Comparison of ENCODE assay signal across 23 cellular contexts in genomic region chr6:142322504-142323198, GRCh38. TPM values are rescaled to one million over a fixed set of nuclear protein-coding genes. Genes with fewer than 3 reads are reported as not detected.
DNase-seq lines count a peak whose midpoint lies in the region; ATAC-seq, FAIRE-seq and TF ChIP-seq lines count a peak whose summit lies in the region.
"Had no signal": no experiment of that assay in that cellular context is flagged by ENCODE, and none has a peak within 500 bp of the region (broad histone marks: within the 10 kb centered on the region; RNA-seq: fewer than 3 reads in every experiment).

No MANE protein-coding gene starts in this region.

- H4K8ac ChIP-seq in IMR-90 (ENCODE audit: low read depth in 2 of 2, low read length in 2 of 2), result no peak overlapping the region

- no peak overlapping the region for H2AK5ac ChIP-seq in IMR-90 (ENCODE audit: low read depth, low read length)

- no peak overlapping the region for H2BK20ac ChIP-seq in IMR-90 (ENCODE audit: low read depth, low read length)

- H4K20me1 ChIP-seq in IMR-90 (ENCODE audit: insufficient read depth, low read length) (no peaks in the 10 kb centered on the region), HepG2 (ENCODE audit: insufficient read depth, low read length) (peaks cover 18% of the 10 kb centered on the region)

- POLR2A ChIA-PET in IMR-90 (lab: Charles Lee; ENCODE audit: unreplicated experiment), result no interaction called here
- POLR2A ChIA-PET in HepG2 (lab: Yijun Ruan, JAX), result interaction anchor here (0.5 to 3.0 kb wide), 3 partner anchors 9 to 26 kb away, joined by 3 to 17 read pairs (median 3); partner anchors contain the start of gene ADGRG6
- POLR2A ChIA-PET in RWPE1 (lab: Yijun Ruan, JAX; ENCODE audit: low non-redundant PET), result no interaction called here

- no peak overlapping the region for H2BK120ac ChIP-seq in IMR-90 (ENCODE audit: low read depth, low read length)

- H4K5ac ChIP-seq in IMR-90 (ENCODE audit: low read depth, low read length), result no peak overlapping the region

- peak overlapping the region; percentile 56 for H3K27ac Mint-ChIP-seq in Calu3 (ENCODE audit: unreplicated experiment)
- H3K27ac Mint-ChIP-seq in T-helper 2 cell treated with Interferon-gamma antibody and Interleukin-4, amounts not matched to agents 5 μg/mL and 100 μg/mL, for 36 hours, result no peak overlapping the region
- H3K27ac Mint-ChIP-seq: CD8-positive, alpha-beta T cell; immature natural killer cell; memory B cell; natural killer cell had no signal

- H3K27ac ChIP-seq in IMR-90 (ENCODE audit: insufficient read depth, low read length) (no peak overlapping the region), RWPE2 (ENCODE audit: poor library complexity, severe bottlenecking) (peak overlapping the region; percentile 89), HepG2 (ENCODE audit: extremely low read length, insufficient read depth, low read length) (peak overlapping the region; percentile 21), RWPE1 (no peak overlapping the region)
- H3K27ac ChIP-seq: heart left ventricle, parathyroid adenoma, sigmoid colon had no signal

- H3K9me3 ChIP-seq in IMR-90 (ENCODE audit: control insufficient read depth, insufficient read depth, low read length) (no peaks in the 10 kb centered on the region), RWPE2 (ENCODE audit: severe bottlenecking) (no peaks in the 10 kb centered on the region), HepG2 (ENCODE audit: low read length) (no peaks in the 10 kb centered on the region)
- H3K9me3 ChIP-seq: heart left ventricle, sigmoid colon had no signal

- no peak for ATAC-seq in IMR-90 (ENCODE audit: low read depth)
- peak; percentile 20; the same call in 1 of the 3 replicates for ATAC-seq in RWPE2 (ENCODE audit: low read depth)
- ATAC-seq in HepG2, result peak; percentile 67
- ATAC-seq in GM21390 (IDR thresholded peaks at IDR 0.05; ENCODE audit: unreplicated experiment), result no peak
- ATAC-seq in GM21515 (IDR thresholded peaks at IDR 0.05; ENCODE audit: unreplicated experiment), result no peak
- ATAC-seq: CD8-positive, alpha-beta T cell; heart left ventricle; natural killer cell had no signal

- H4K91ac ChIP-seq in IMR-90 (ENCODE audit: insufficient read depth, low read depth, low read length), result no peak overlapping the region

- H3K4ac ChIP-seq in IMR-90 (ENCODE audit: low read depth, low read length), result no peak overlapping the region

- H3K79me1 ChIP-seq in IMR-90 (ENCODE audit: low read depth in 1 of 2, low read length in 2 of 2), result peaks cover 0 to 3% of the 10 kb centered on the region in 2 experiments; a peak in 1 of 4 replicates

- DNase-seq in Calu3 (no peak), IMR-90 (no peak), RWPE2 (ENCODE audit: low spot score) (no peak), HepG2 (ENCODE audit: low spot score) (no peak), RWPE1 (ENCODE audit: low spot score) (no peak)
- DNase-seq in T-helper 2 cell treated with Interferon-gamma antibody and Interleukin-4, amounts not matched to agents 5 μg/mL and 100 μg/mL, for 36 hours (ENCODE audit: low spot score), result no peak
- DNase-seq: activated CD4-positive, alpha-beta T cell treated with anti-CD3 and anti-CD28 coated beads, Interleukin-2, amount 50 U/mL, for 1 hour; CD8-positive, alpha-beta T cell; effector CD8-positive, alpha-beta T cell; heart left ventricle; immature natural killer cell; MM.1S; natural killer cell; NCI-H2081 treated with DMSO at 0.1 percent for 48 hours; sigmoid colon; stimulated activated naive CD4-positive, alpha-beta T cell treated with Interleukin-2 at 50 U/mL for 16 hours; T-helper 1 cell had no signal

- peaks cover 94% of the 10 kb centered on the region for H3K79me2 ChIP-seq in HepG2 (ENCODE audit: insufficient read depth, low read length)
- H3K79me2 ChIP-seq: parathyroid adenoma had no signal

- no peaks in the 10 kb centered on the region for H3K27me3 Mint-ChIP-seq in Calu3 (ENCODE audit: unreplicated experiment)
- H3K27me3 Mint-ChIP-seq in T-helper 2 cell treated with Interferon-gamma antibody and Interleukin-4, amounts not matched to agents 5 μg/mL and 100 μg/mL, for 36 hours (ENCODE audit: low read depth), result peaks cover 10% of the 10 kb centered on the region

- H3K14ac ChIP-seq in IMR-90 (replicated peaks; ENCODE audit: low read depth, low read length), result no peak overlapping the region

- in situ Hi-C loops in IMR-90 (cut with MboI; ENCODE audit: low sequenced_read_pairs) (no loop called here), HepG2 (cut with HindIII; ENCODE audit: extremely low pct_ligation_motif_present, low pct_unique_long_range_greater_than_20kb) (no loop called here)

- H3K18ac ChIP-seq in IMR-90 (ENCODE audit: low read depth, low read length), result no peak overlapping the region

- no peaks in the 10 kb centered on the region for H3K9me1 ChIP-seq in IMR-90 (ENCODE audit: insufficient read depth, low read length)

- H2BK15ac ChIP-seq in IMR-90 (ENCODE audit: low read depth, low read length), result no peak overlapping the region

- H3K56ac ChIP-seq in IMR-90 (ENCODE audit: extremely low read depth, insufficient read depth, low read length), result no peak overlapping the region

- H3K4me3 ChIP-seq in IMR-90 (ENCODE audit: insufficient read depth, low read depth, low read length) (no peak overlapping the region), RWPE2 (ENCODE audit: severe bottlenecking) (no peak overlapping the region), HepG2 (replicated peaks in 1 of 3; ENCODE audit: insufficient read depth in 1 of 3, low read depth in 2 of 3, low read length in 3 of 3) (no peak overlapping the region)
- H3K4me3 ChIP-seq: heart left ventricle, sigmoid colon had no signal

- dilution Hi-C loops in IMR-90 (cut with HindIII; ENCODE audit: low sequenced_read_pairs, unreplicated experiment), result no loop called here

- intact Hi-C loops in Calu3 (cut with micrococcal nuclease; ENCODE audit: unreplicated experiment) (no loop called here), IMR-90 (cut with micrococcal nuclease) (no loop called here), HepG2 (cut with micrococcal nuclease; ENCODE audit: unreplicated experiment) (no loop called here)

- H3K4me3 Mint-ChIP-seq in Calu3 (ENCODE audit: low read depth, unreplicated experiment), result no peak overlapping the region
- no peak overlapping the region for H3K4me3 Mint-ChIP-seq in T-helper 2 cell treated with Interferon-gamma antibody and Interleukin-4, amounts not matched to agents 5 μg/mL and 100 μg/mL, for 36 hours
- H3K4me3 Mint-ChIP-seq: CD8-positive, alpha-beta T cell; central memory CD8-positive, alpha-beta T cell; immature natural killer cell; memory B cell; natural killer cell had no signal

- H3K9ac ChIP-seq in IMR-90 (ENCODE audit: low read depth, low read length) (no peak overlapping the region), HepG2 (ENCODE audit: insufficient read depth, low read depth, low read length) (no peak overlapping the region)
- H3K9ac ChIP-seq: parathyroid adenoma had no signal

- no peaks in the 10 kb centered on the region for H3K27me3 ChIP-seq in IMR-90 (ENCODE audit: control insufficient read depth, insufficient read depth, low read length)
- H3K27me3 ChIP-seq in RWPE2 (ENCODE audit: insufficient read depth, poor library complexity, severe bottlenecking), result no peaks in the 10 kb centered on the region
- H3K27me3 ChIP-seq in HepG2 (ENCODE audit: control insufficient read depth in 1 of 2, insufficient read depth in 2 of 2, low read length in 2 of 2), result no peaks in the 10 kb centered on the region
- H3K27me3 ChIP-seq: heart left ventricle, sigmoid colon had no signal

- H2BK5ac ChIP-seq in IMR-90 (ENCODE audit: low read depth, low read length, poor library complexity, severe bottlenecking), result no peak overlapping the region

- no peaks in the 10 kb centered on the region for H3K36me3 Mint-ChIP-seq in Calu3 (ENCODE audit: insufficient read depth, unreplicated experiment)
- no peaks in the 10 kb centered on the region for H3K36me3 Mint-ChIP-seq in T-helper 2 cell treated with Interferon-gamma antibody and Interleukin-4, amounts not matched to agents 5 μg/mL and 100 μg/mL, for 36 hours (ENCODE audit: low read depth)
- H3K36me3 Mint-ChIP-seq: CD8-positive, alpha-beta T cell; immature natural killer cell; memory B cell; natural killer cell had no signal

- TF ChIP-seq RAD21 in IMR-90 (IDR thresholded peaks at IDR 0.05; ENCODE audit: low read length) (no peak), HepG2 (CRISPR knock-in tag; IDR thresholded peaks at IDR 0.05) (no peak)

- no peak overlapping the region for H2AK9ac ChIP-seq in IMR-90 (replicated peaks; ENCODE audit: low read depth, low read length, poor library complexity)

- no peak overlapping the region for H3K23ac ChIP-seq in IMR-90 (ENCODE audit: low read depth, low read length)

- no peak for TF ChIP-seq CTCF in Calu3 (IDR thresholded peaks at IDR 0.05; ENCODE audit: unreplicated experiment)
- TF ChIP-seq CTCF in IMR-90 (conservative IDR thresholded peaks at IDR 0.05; ENCODE audit: low read depth, low read length), result no peak
- TF ChIP-seq CTCF in RWPE2 (IDR thresholded peaks at IDR 0.05; ENCODE audit: poor library complexity, severe bottlenecking), result no peak
- no peak for TF ChIP-seq CTCF in HepG2 (CRISPR knock-in tag; IDR thresholded peaks at IDR 0.05)
- no peak for TF ChIP-seq CTCF in RWPE1 (conservative IDR thresholded peaks at IDR 0.05; ENCODE audit: low read depth)

- no peaks in the 10 kb centered on the region for H3K9me3 Mint-ChIP-seq in Calu3 (ENCODE audit: low read depth, unreplicated experiment)
- no peaks in the 10 kb centered on the region for H3K9me3 Mint-ChIP-seq in T-helper 2 cell treated with Interferon-gamma antibody and Interleukin-4, amounts not matched to agents 5 μg/mL and 100 μg/mL, for 36 hours
- H3K9me3 Mint-ChIP-seq: CD8-positive, alpha-beta T cell; central memory CD8-positive, alpha-beta T cell; immature natural killer cell; memory B cell; natural killer cell had no signal

- CTCF ChIA-PET in Calu3 (lab: Charles Lee) (interaction anchor here (1.3 to 1.5 kb wide), 2 partner anchors 50 to 55 kb away, joined by 3 to 4 read pairs; no protein-coding TSS in a partner anchor), IMR-90 (lab: Yijun Ruan, JAX) (interaction anchor here (1.1 kb wide), 1 partner anchor 9 kb away, joined by 3 read pairs; no protein-coding TSS in a partner anchor), HepG2 (lab: Yijun Ruan, JAX; ENCODE audit: low intra/inter-chr PET ratio, low total read pairs) (no interaction called here), RWPE1 (lab: Yijun Ruan, JAX) (no interaction called here)

- H2AFZ ChIP-seq in IMR-90 (replicated peaks; ENCODE audit: low read length, poor library complexity) (no peak overlapping the region), HepG2 (ENCODE audit: low read length) (no peak overlapping the region)
- H2AFZ ChIP-seq: parathyroid adenoma had no signal

- TF ChIP-seq EP300 in HepG2 (IDR thresholded peaks at IDR 0.05; ENCODE audit: low read depth in 2 of 2, low read length in 2 of 2) (no peak), HepG2 (CRISPR knock-in tag; IDR thresholded peaks at IDR 0.05; ENCODE audit: borderline replicate concordance) (no peak)

- H3K4me1 ChIP-seq in IMR-90 (ENCODE audit: control insufficient read depth, insufficient read depth, low read length) (no peaks in the 10 kb centered on the region), RWPE2 (ENCODE audit: insufficient read depth, poor library complexity, severe bottlenecking) (peaks cover 69% of the 10 kb centered on the region), HepG2 (ENCODE audit: insufficient read depth, low read length) (peaks cover 74% of the 10 kb centered on the region)
- H3K4me1 ChIP-seq: parathyroid adenoma had no signal

- H3K4me1 Mint-ChIP-seq in Calu3 (ENCODE audit: low read depth, unreplicated experiment), result peaks cover 35% of the 10 kb centered on the region
- no peaks in the 10 kb centered on the region for H3K4me1 Mint-ChIP-seq in T-helper 2 cell treated with Interferon-gamma antibody and Interleukin-4, amounts not matched to agents 5 μg/mL and 100 μg/mL, for 36 hours (ENCODE audit: low read depth)
- H3K4me1 Mint-ChIP-seq: central memory CD8-positive, alpha-beta T cell; immature natural killer cell; memory B cell; natural killer cell had no signal

- H3K36me3 ChIP-seq in IMR-90 (ENCODE audit: control insufficient read depth, insufficient read depth, low read length), result no peaks in the 10 kb centered on the region
- H3K36me3 ChIP-seq in RWPE2 (ENCODE audit: low read depth), result peaks cover 14% of the 10 kb centered on the region; the same call in 1 of the 2 replicates
- H3K36me3 ChIP-seq in HepG2 (replicated peaks in 1 of 2; ENCODE audit: control insufficient read depth in 1 of 2, insufficient read depth in 2 of 2, low read length in 2 of 2), result peaks cover 10 to 28% of the 10 kb centered on the region in 2 experiments; a peak in 4 of 5 replicates
- H3K36me3 ChIP-seq: heart left ventricle, sigmoid colon had no signal

- H3K4me2 ChIP-seq in IMR-90 (ENCODE audit: low read depth, low read length) (no peak overlapping the region), HepG2 (ENCODE audit: low read depth, low read length) (0 out of 2 replicates have a peak overlapping the region, but pooled peaks have one; percentile 8)

- FAIRE-seq in HepG2 (lab: Jason Lieb, UNC), result no peak
- FAIRE-seq: GM19239 had no signal

- BruUV-seq in Calu3 (replicated peaks; lab: Mats Ljungman, UMichigan), result no TSS peak
- BruUV-seq in IMR-90 (replicated peaks; lab: Mats Ljungman, UMichigan), result no TSS peak
- BruUV-seq in HepG2 (replicated peaks; lab: Mats Ljungman, UMichigan), result TSS peak; percentile 95

- TF ChIP-seq POLR2A in IMR-90 (IDR thresholded peaks at IDR 0.05; ENCODE audit: low read depth, low read length), result no peak
- no peak for TF ChIP-seq POLR2A in HepG2 (IDR thresholded peaks at IDR 0.05; ENCODE audit: insufficient read depth in 1 of 2, low read depth in 2 of 2, low read length in 2 of 2)

RNA-seq across cellular contexts. Expression of gene ADGRG6, which starts 20.8 kb away (rescaled TPM):
- total RNA-seq in Calu3 (2022) (84.6 and 109 TPM in 2 replicates), IMR-90 (2012; rRNA removed) (20.3 and 22.5 TPM in 2 replicates), HepG2 (2016; rRNA removed; fragmentation: Illumina TruSeq; extraction: Trizol) (83.6 and 129 TPM in 2 replicates)
- polyA plus RNA-seq in IMR-90 (2012; rRNA removed) (8.1 and 10.0 TPM in 2 replicates), HepG2 (2011; rRNA removed) (176 and 249 TPM in 2 replicates)
- polyA plus RNA-seq in IMR-90 (2012; cell fraction: cytosol; rRNA removed), result 2.0 and 2.2 TPM in 2 replicates
- polyA plus RNA-seq in IMR-90 (2012; cell fraction: nucleus; rRNA removed; ENCODE audit: low replicate concordance), result 3.2 and 16.3 TPM in 2 replicates
- 12.9 and 13.3 TPM in 2 replicates for total RNA-seq in HepG2 (2016; cell fraction: cytosol; rRNA removed; fragmentation: Illumina TruSeq; extraction: Trizol; ENCODE audit: low read depth)
- 76.7 and 125 TPM in 2 replicates for total RNA-seq in HepG2 (2016; cell fraction: insoluble cytoplasmic fraction; rRNA removed; fragmentation: Illumina TruSeq; extraction: Trizol)
- total RNA-seq in HepG2 (2016; cell fraction: membrane; rRNA removed; fragmentation: Illumina TruSeq; extraction: Trizol), result 29.0 and 33.2 TPM in 2 replicates
- 271 and 292 TPM in 2 replicates for total RNA-seq in HepG2 (2016; cell fraction: nucleus; rRNA removed; fragmentation: Illumina TruSeq; extraction: Trizol)
- polyA plus RNA-seq in HepG2 (2011; cell fraction: cytosol; rRNA removed), result 115 and 131 TPM in 2 replicates
- polyA plus RNA-seq in HepG2 (2011; cell fraction: nucleus; rRNA removed), result 148 and 157 TPM in 2 replicates
- 116 and 147 TPM in 2 replicates for polyA plus RNA-seq in HepG2 (2012)
- 1.8 TPM in 2 replicates for polyA plus RNA-seq in HepG2 (2016; cell fraction: cytosol; fragmentation: Illumina TruSeq; extraction: Trizol; ENCODE audit: low read depth)
- polyA plus RNA-seq in HepG2 (2016; cell fraction: insoluble cytoplasmic fraction; fragmentation: Illumina TruSeq; extraction: Trizol; ENCODE audit: low read depth), result 38.7 and 42.8 TPM in 2 replicates
- 5.0 and 5.8 TPM in 2 replicates for polyA plus RNA-seq in HepG2 (2016; cell fraction: membrane; fragmentation: Illumina TruSeq; extraction: Trizol; ENCODE audit: low read depth)
- 110 and 113 TPM in 2 replicates for polyA plus RNA-seq in HepG2 (2016; cell fraction: nucleus; fragmentation: Illumina TruSeq; extraction: Trizol; ENCODE audit: insufficient read depth, low read depth)
- polyA minus RNA-seq in HepG2 (2011; rRNA and poly(A)+ RNA removed; ENCODE audit: low replicate concordance), result 75.0 and 703 TPM in 2 replicates
- polyA minus RNA-seq in HepG2 (2011; cell fraction: cytosol; rRNA and poly(A)+ RNA removed), result 216 and 224 TPM in 2 replicates
- 1,103 and 1,189 TPM in 2 replicates for polyA minus RNA-seq in HepG2 (2011; cell fraction: nucleus; rRNA and poly(A)+ RNA removed)

Comparison
In these comparisons a context has a peak if more than half of its experiments do, and no peak if none do; other contexts are left out.
1. ATAC-seq: peak in RWPE2 (single experiment) and HepG2 (single experiment); none in IMR-90 (single experiment), GM21390 (single experiment) and GM21515 (single experiment).
2. H3K27ac ChIP-seq: peak in RWPE2 (single experiment) and HepG2 (single experiment); none in IMR-90 (single experiment) and RWPE1 (single experiment).
3. CTCF ChIA-PET loops: an anchor here in Calu3 (1.3 to 1.5 kb wide) and IMR-90 (1.1 kb wide); none called in HepG2 and RWPE1.